ENCODE assay signal across 1 cellular context in genomic region chr10:97030894-97031293, GRCh38.
TF ChIP-seq lines count a peak whose summit lies in the region.

No MANE protein-coding gene starts in this region.

TF ChIP-seq in HepG2, 621 proteins besides CTCF, POLR2A, EP300 and RAD21 (continued from another document):
- TF ChIP-seq, protein P1, sequence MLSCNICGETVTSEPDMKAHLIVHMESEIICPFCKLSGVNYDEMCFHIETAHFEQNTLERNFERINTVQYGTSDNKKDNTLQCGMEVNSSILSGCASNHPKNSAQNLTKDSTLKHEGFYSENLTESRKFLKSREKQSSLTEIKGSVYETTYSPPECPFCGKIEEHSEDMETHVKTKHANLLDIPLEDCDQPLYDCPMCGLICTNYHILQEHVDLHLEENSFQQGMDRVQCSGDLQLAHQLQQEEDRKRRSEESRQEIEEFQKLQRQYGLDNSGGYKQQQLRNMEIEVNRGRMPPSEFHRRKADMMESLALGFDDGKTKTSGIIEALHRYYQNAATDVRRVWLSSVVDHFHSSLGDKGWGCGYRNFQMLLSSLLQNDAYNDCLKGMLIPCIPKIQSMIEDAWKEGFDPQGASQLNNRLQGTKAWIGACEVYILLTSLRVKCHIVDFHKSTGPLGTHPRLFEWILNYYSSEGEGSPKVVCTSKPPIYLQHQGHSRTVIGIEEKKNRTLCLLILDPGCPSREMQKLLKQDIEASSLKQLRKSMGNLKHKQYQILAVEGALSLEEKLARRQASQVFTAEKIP (CRISPR knock-in tag; IDR thresholded peaks at IDR 0.05; ENCODE audit: borderline replicate concordance) = no peak
- TF ChIP-seq ZNF577 (CRISPR knock-in tag; IDR thresholded peaks at IDR 0.05; ENCODE audit: borderline replicate concordance, low read depth) (no peak), ZNF841 (CRISPR knock-in tag; IDR thresholded peaks at IDR 0.05; ENCODE audit: borderline replicate concordance) (no peak), HOXA3 (CRISPR knock-in tag; IDR thresholded peaks at IDR 0.05) (no peak), NCOA5 (CRISPR knock-in tag; IDR thresholded peaks at IDR 0.05) (no peak), ZBTB4 (CRISPR knock-in tag; IDR thresholded peaks at IDR 0.05; ENCODE audit: borderline replicate concordance) (no peak), ZNF883 (CRISPR knock-in tag; IDR thresholded peaks at IDR 0.05; ENCODE audit: not compliant biosample characterization) (no peak)
- TF ChIP-seq, protein P2, sequence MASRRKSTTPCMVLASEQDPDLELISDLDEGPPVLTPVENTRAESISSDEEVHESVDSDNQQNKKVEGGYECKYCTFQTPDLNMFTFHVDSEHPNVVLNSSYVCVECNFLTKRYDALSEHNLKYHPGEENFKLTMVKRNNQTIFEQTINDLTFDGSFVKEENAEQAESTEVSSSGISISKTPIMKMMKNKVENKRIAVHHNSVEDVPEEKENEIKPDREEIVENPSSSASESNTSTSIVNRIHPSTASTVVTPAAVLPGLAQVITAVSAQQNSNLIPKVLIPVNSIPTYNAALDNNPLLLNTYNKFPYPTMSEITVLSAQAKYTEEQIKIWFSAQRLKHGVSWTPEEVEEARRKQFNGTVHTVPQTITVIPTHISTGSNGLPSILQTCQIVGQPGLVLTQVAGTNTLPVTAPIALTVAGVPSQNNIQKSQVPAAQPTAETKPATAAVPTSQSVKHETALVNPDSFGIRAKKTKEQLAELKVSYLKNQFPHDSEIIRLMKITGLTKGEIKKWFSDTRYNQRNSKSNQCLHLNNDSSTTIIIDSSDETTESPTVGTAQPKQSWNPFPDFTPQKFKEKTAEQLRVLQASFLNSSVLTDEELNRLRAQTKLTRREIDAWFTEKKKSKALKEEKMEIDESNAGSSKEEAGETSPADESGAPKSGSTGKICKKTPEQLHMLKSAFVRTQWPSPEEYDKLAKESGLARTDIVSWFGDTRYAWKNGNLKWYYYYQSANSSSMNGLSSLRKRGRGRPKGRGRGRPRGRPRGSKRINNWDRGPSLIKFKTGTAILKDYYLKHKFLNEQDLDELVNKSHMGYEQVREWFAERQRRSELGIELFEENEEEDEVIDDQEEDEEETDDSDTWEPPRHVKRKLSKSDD (CRISPR knock-in tag; IDR thresholded peaks at IDR 0.05; ENCODE audit: low read depth) = no peak
